18 cellular contexts compared by ENCODE assay signal in the genomic region with DNA sequence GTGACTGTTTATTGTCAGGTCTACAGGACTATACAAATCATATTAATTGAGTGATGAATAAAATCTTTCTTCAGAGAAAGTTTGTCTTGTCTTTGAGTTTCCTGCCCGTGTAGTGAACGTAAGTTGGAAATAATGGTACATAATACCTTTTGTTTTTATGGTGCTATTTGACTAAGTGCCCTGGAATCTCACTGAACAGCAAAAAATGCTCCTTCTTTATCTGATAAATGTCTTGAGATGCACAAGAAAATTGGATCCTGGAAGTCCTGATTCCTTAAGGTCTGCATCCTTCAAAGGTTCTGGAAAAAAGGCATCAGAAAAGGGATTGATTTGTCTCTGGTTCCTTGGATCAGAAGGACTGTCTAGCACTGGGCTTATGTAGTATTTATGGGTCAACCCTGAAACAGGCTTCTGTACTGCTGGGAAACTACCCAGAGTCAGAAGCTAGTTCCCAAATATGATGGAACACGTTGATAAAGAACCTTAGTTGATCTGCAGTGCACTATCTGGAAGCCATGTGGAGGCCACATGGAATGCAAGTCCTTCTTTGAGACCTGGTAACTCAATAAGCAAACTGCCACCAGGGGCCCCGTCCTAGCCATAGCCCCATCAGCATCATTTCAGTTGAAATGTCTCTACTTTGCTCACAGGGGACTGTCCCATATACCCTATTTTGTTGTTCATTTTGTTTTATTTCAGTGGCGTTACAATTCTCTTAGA.
DNase-seq lines count a peak whose midpoint lies in the region; ATAC-seq and TF ChIP-seq lines count a peak whose summit lies in the region.
"Had no signal": no experiment of that assay in that cellular context is flagged by ENCODE, and none has a peak within 500 bp of the region (broad histone marks: within the 10 kb centered on the region; RNA-seq: fewer than 3 reads in every experiment).

No MANE protein-coding gene starts in this region.

- no peak for ATAC-seq in activated CD8-positive, alpha-beta T cell treated with anti-CD3 and anti-CD28 coated beads for 36 hours
- no peak for ATAC-seq in activated CD8-positive, alpha-beta T cell treated with anti-CD3 and anti-CD28 coated beads, Interleukin-2, amount 10 ng/mL, durations not matched to agents 7 days and 5 days
- no peak for ATAC-seq in HG02610 (IDR thresholded peaks at IDR 0.05; ENCODE audit: unreplicated experiment)
- ATAC-seq: activated CD8-positive, alpha-beta memory T cell treated with anti-CD3 and anti-CD28 coated beads, Interleukin-2, amount 10 ng/mL, durations not matched to agents 7 days and 5 days; body of pancreas; esophagus mucosa had no signal

- peak; percentile 61 for DNase-seq in activated CD8-positive, alpha-beta T cell treated with anti-CD3 and anti-CD28 coated beads for 36 hours
- DNase-seq in activated CD8-positive, alpha-beta T cell treated with anti-CD3 and anti-CD28 coated beads, Interleukin-2, amount 10 ng/mL, durations not matched to agents 7 days and 5 days, result no peak
- DNase-seq in ELR (ENCODE audit: low read depth) (peak; percentile 50), SK-N-DZ (ENCODE audit: low spot score) (peak; percentile 72), iris pigment epithelial cell (ENCODE audit: low read depth) (peak; percentile 46), LoVo (ENCODE audit: low spot score) (no peak)
- no peak for DNase-seq in stimulated activated CD4-positive, alpha-beta T cell treated with anti-CD3 and anti-CD28 coated beads, Interleukin-4, amount 100 ng/mL, for 1 hour
- DNase-seq: activated CD8-positive, alpha-beta memory T cell treated with anti-CD3 and anti-CD28 coated beads, Interleukin-2, amount 10 ng/mL, durations not matched to agents 7 days and 5 days; activated gamma-delta T cell treated with Interleukin-2 at 50 U/mL for 16 hours; body of pancreas; cortex of kidney; GDM1; kidney glomerular epithelial cell; NCI-H2081; NCI-H526; PC-9 had no signal

- POLR2A ChIA-PET in activated CD8-positive, alpha-beta T cell treated with anti-CD3 and anti-CD28 coated beads for 36 hours (lab: Charles Lee), result no interaction called here
- POLR2A ChIA-PET in activated CD8-positive, alpha-beta T cell treated with anti-CD3 and anti-CD28 coated beads, Interleukin-2, amount 10 ng/mL, durations not matched to agents 7 days and 5 days (lab: Charles Lee), result no interaction called here

- no peaks in the 10 kb centered on the region for H3K36me3 Mint-ChIP-seq in activated CD8-positive, alpha-beta T cell treated with anti-CD3 and anti-CD28 coated beads for 36 hours (ENCODE audit: low read depth)
- peaks cover 9% of the 10 kb centered on the region for H3K36me3 Mint-ChIP-seq in activated CD8-positive, alpha-beta T cell treated with anti-CD3 and anti-CD28 coated beads, Interleukin-2, amount 10 ng/mL, durations not matched to agents 7 days and 5 days (ENCODE audit: low read depth)

- CTCF ChIA-PET in activated CD8-positive, alpha-beta T cell treated with anti-CD3 and anti-CD28 coated beads for 36 hours (lab: Charles Lee), result interaction anchor here (1.0 kb wide), 1 partner anchor 13 kb away, joined by 3 read pairs; no protein-coding TSS in a partner anchor
- CTCF ChIA-PET in activated CD8-positive, alpha-beta T cell treated with anti-CD3 and anti-CD28 coated beads, Interleukin-2, amount 10 ng/mL, durations not matched to agents 7 days and 5 days (lab: Charles Lee), result no interaction called here

- no peak for TF ChIP-seq CTCF in activated CD8-positive, alpha-beta T cell treated with anti-CD3 and anti-CD28 coated beads for 36 hours (IDR thresholded peaks at IDR 0.05)

- no peak overlapping the region for H3K27ac Mint-ChIP-seq in activated CD8-positive, alpha-beta T cell treated with anti-CD3 and anti-CD28 coated beads for 36 hours
- no peak overlapping the region for H3K27ac Mint-ChIP-seq in activated CD8-positive, alpha-beta T cell treated with anti-CD3 and anti-CD28 coated beads, Interleukin-2, amount 10 ng/mL, durations not matched to agents 7 days and 5 days
- H3K27ac Mint-ChIP-seq: activated CD8-positive, alpha-beta memory T cell treated with anti-CD3 and anti-CD28 coated beads, Interleukin-2, amount 10 ng/mL, durations not matched to agents 7 days and 5 days had no signal

- no peaks in the 10 kb centered on the region for H3K27me3 Mint-ChIP-seq in activated CD8-positive, alpha-beta T cell treated with anti-CD3 and anti-CD28 coated beads for 36 hours
- H3K27me3 Mint-ChIP-seq in activated CD8-positive, alpha-beta T cell treated with anti-CD3 and anti-CD28 coated beads, Interleukin-2, amount 10 ng/mL, durations not matched to agents 7 days and 5 days (ENCODE audit: low read depth), result peaks cover 2% of the 10 kb centered on the region

- intact Hi-C loops in activated CD8-positive, alpha-beta T cell treated with anti-CD3 and anti-CD28 coated beads for 36 hours (cut with micrococcal nuclease), result no loop called here

- no peak overlapping the region for H3K4me3 Mint-ChIP-seq in activated CD8-positive, alpha-beta T cell treated with anti-CD3 and anti-CD28 coated beads for 36 hours
- H3K4me3 Mint-ChIP-seq in activated CD8-positive, alpha-beta T cell treated with anti-CD3 and anti-CD28 coated beads, Interleukin-2, amount 10 ng/mL, durations not matched to agents 7 days and 5 days, result no peak overlapping the region
- H3K4me3 Mint-ChIP-seq: activated CD8-positive, alpha-beta memory T cell treated with anti-CD3 and anti-CD28 coated beads, Interleukin-2, amount 10 ng/mL, durations not matched to agents 7 days and 5 days had no signal

- H3K4me1 Mint-ChIP-seq in activated CD8-positive, alpha-beta T cell treated with anti-CD3 and anti-CD28 coated beads for 36 hours (ENCODE audit: low read depth), result peaks cover 68% of the 10 kb centered on the region
- H3K4me1 Mint-ChIP-seq in activated CD8-positive, alpha-beta T cell treated with anti-CD3 and anti-CD28 coated beads, Interleukin-2, amount 10 ng/mL, durations not matched to agents 7 days and 5 days (ENCODE audit: low read depth), result peaks cover 50% of the 10 kb centered on the region

- H3K9me3 Mint-ChIP-seq in activated CD8-positive, alpha-beta T cell treated with anti-CD3 and anti-CD28 coated beads for 36 hours, result peaks cover 4% of the 10 kb centered on the region
- no peaks in the 10 kb centered on the region for H3K9me3 Mint-ChIP-seq in activated CD8-positive, alpha-beta T cell treated with anti-CD3 and anti-CD28 coated beads, Interleukin-2, amount 10 ng/mL, durations not matched to agents 7 days and 5 days (ENCODE audit: insufficient read depth)

Comparison
In these comparisons a context has a peak if more than half of its experiments do, and no peak if none do; other contexts are left out.
1. DNase-seq: peak in activated CD8-positive, alpha-beta T cell treated with anti-CD3 and anti-CD28 coated beads for 36 hours (single experiment), ELR (single experiment), SK-N-DZ (single experiment) and iris pigment epithelial cell (single experiment); none in activated CD8-positive, alpha-beta T cell treated with anti-CD3 and anti-CD28 coated beads, Interleukin-2, amount 10 ng/mL, durations not matched to agents 7 days and 5 days (single experiment), LoVo (single experiment) and stimulated activated CD4-positive, alpha-beta T cell treated with anti-CD3 and anti-CD28 coated beads, Interleukin-4, amount 100 ng/mL, for 1 hour (single experiment).